8 cellular contexts compared by ENCODE assay signal in the genomic region with DNA sequence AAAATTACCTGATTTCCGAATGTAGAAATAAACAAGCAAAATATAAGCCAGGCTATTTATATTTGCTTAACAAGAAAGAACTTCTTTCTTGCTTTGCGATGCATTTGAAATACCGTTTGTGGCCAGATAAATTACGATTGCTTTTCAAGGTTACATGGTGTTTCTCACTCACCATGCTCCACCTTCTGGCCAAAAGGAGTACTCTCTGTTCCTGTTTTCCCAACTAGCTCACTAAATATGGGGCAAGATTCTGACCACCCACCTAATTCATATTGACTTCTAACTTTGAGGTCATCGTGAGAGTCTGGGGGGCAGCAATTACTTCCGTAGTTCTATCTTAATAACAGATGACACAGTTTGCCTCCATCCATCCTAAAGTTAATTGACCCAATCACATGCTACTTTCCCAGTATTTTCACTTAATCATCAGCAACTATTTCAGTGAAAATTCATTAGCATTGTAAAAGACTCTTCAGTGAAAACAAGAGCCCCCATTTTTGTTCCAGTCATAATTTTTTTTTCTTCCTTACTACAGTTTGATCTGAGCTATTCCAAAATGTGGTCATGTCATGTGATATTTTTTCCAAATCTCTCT. TPM values are rescaled to one million over a fixed set of nuclear protein-coding genes. Genes with fewer than 3 reads are reported as not detected.
DNase-seq lines count a peak whose midpoint lies in the region; ATAC-seq, FAIRE-seq and TF ChIP-seq lines count a peak whose summit lies in the region.

No MANE protein-coding gene starts in this region.

- TF ChIP-seq CTCF in GM12872 (IDR thresholded peaks at IDR 0.05; ENCODE audit: insufficient read depth, low read depth, low read length) (peak; percentile 77), cardiac fibroblast (IDR thresholded peaks at IDR 0.05; ENCODE audit: low read depth, low read length) (peak; percentile 82), keratinocyte (optimal IDR thresholded peaks at IDR 0.05 in 1 of 3, IDR thresholded peaks at IDR 0.05 in 1 of 3, conservative IDR thresholded peaks at IDR 0.05 in 1 of 3; ENCODE audit: extremely low read depth in 1 of 3, insufficient read depth in 2 of 3, low read length in 3 of 3) (peak; percentile 75 to 78 (median 75))

- FAIRE-seq in keratinocyte (lab: Jason Lieb, UNC) = peak; percentile 80

- in situ Hi-C loops in KBM-7 (cut with MboI; ENCODE audit: low pct_unique_long_range_greater_than_20kb, low sequenced_read_pairs) = no loop called here

- no peaks in the 10 kb centered on the region for H3K79me2 ChIP-seq in keratinocyte (ENCODE audit: control insufficient read depth, insufficient read depth, low read length)

- DNase-seq in AG08396 (ENCODE audit: low spot score) = peak; percentile 41
- peak; percentile 76 for DNase-seq in KBM-7
- DNase-seq in NOMO-1 treated with dmso at 0.1 percent for 144 hours (lab: John Stamatoyannopoulos, UW; ENCODE audit: unreplicated experiment) = peak; percentile 72
- DNase-seq in cardiac fibroblast (ENCODE audit: low read depth in 2 of 2) = peak; percentile 82 to 84
- DNase-seq in keratinocyte (ENCODE audit: low read depth, low spot score) = peak; percentile 17
- DNase-seq in stromal cell of bone marrow (ENCODE audit: low read depth) = peak; percentile 45

- dilution Hi-C loops in keratinocyte (cut with MboI; ENCODE audit: extremely low pct_ligation_motif_present, low sequenced_read_pairs) = no loop called here

- H3K4me2 ChIP-seq in keratinocyte (ENCODE audit: control insufficient read depth, extremely low read depth, insufficient read depth, low read depth, low read length) = no peak overlapping the region

- no peaks in the 10 kb centered on the region for H4K20me1 ChIP-seq in keratinocyte (ENCODE audit: control insufficient read depth, extremely low read depth, insufficient read depth, low read length)

- H2AFZ ChIP-seq in keratinocyte (ENCODE audit: control insufficient read depth, low read length) = no peak overlapping the region

- no peaks in the 10 kb centered on the region for H3K36me3 ChIP-seq in keratinocyte (ENCODE audit: control insufficient read depth in 2 of 2, extremely low read depth in 1 of 2, insufficient read depth in 2 of 2, low read length in 2 of 2)

- no peak overlapping the region for H3K9ac ChIP-seq in keratinocyte (ENCODE audit: control insufficient read depth, extremely low read depth, insufficient read depth, low read length)

- no peaks in the 10 kb centered on the region for H3K27me3 ChIP-seq in keratinocyte (ENCODE audit: control insufficient read depth, extremely low read depth, insufficient read depth, low read length)

- peaks cover 12% of the 10 kb centered on the region for H3K4me1 ChIP-seq in keratinocyte (ENCODE audit: control insufficient read depth, extremely low read depth, insufficient read depth, low read length)

- H3K9me3 ChIP-seq in keratinocyte (ENCODE audit: control insufficient read depth, low read depth, low read length) = no peaks in the 10 kb centered on the region

- no peak overlapping the region for H3K4me3 ChIP-seq in cardiac fibroblast (replicated peaks in 1 of 2; ENCODE audit: low read depth in 2 of 2, low read length in 2 of 2)
- no peak overlapping the region for H3K4me3 ChIP-seq in keratinocyte (ENCODE audit: control insufficient read depth in 2 of 3, extremely low read depth in 1 of 3, insufficient read depth in 2 of 3, low read depth in 1 of 3, low read length in 3 of 3)

- no peaks in the 10 kb centered on the region for H3K9me1 ChIP-seq in keratinocyte (ENCODE audit: control insufficient read depth, extremely low read depth, insufficient read depth, low read length)

- H3K27ac ChIP-seq in keratinocyte (ENCODE audit: control insufficient read depth, insufficient read depth, low read length) = no peak overlapping the region

- ATAC-seq in GM18870 (IDR thresholded peaks at IDR 0.05; ENCODE audit: unreplicated experiment) = no peak

RNA-seq across cellular contexts. Expression of gene ACP3, which starts 25.9 kb away (rescaled TPM):
- 0.51 to 1.3 TPM (median 1.0 TPM) in 3 replicates for polyA plus RNA-seq in keratinocyte
- 1.2 TPM for polyA plus RNA-seq in keratinocyte (2011; ENCODE audit: low read depth)
- 0.15 TPM in 1 of 2 replicates, not detected in the other for polyA plus RNA-seq in keratinocyte (2011; cell fraction: cytosol; rRNA removed)
- 0.59 and 1.3 TPM in 2 replicates for polyA plus RNA-seq in keratinocyte (2011; cell fraction: nucleus; rRNA removed)
- 0.24 and 0.78 TPM in 2 replicates for polyA plus RNA-seq in keratinocyte (2012; ENCODE audit: low replicate concordance)
- polyA minus RNA-seq in keratinocyte = 0.96 to 3.3 TPM (median 1.5 TPM) in 3 replicates
- polyA minus RNA-seq in keratinocyte (2011; cell fraction: cytosol; rRNA and poly(A)+ RNA removed) = not detected
- 0.32 and 1.2 TPM in 2 replicates for polyA minus RNA-seq in keratinocyte (2011; cell fraction: nucleus; rRNA and poly(A)+ RNA removed)

Comparison
In these comparisons a context has a peak if more than half of its experiments do, and no peak if none do; other contexts are left out.
1. DNase-seq: peak in every context shown above with its lines; median percentile 83 in cardiac fibroblast; 76 in KBM-7; 72 in NOMO-1 treated with dmso at 0.1 percent for 144 hours; 45 in stromal cell of bone marrow; 41 in AG08396; 17 in keratinocyte.